Comparison of ENCODE assay signal across 10 cellular contexts in genomic region chr19:42023121-42023942, GRCh38. TPM values are rescaled to one million over a fixed set of nuclear protein-coding genes. Genes with fewer than 3 reads are reported as not detected.
DNase-seq lines count a peak whose midpoint lies in the region; ATAC-seq and TF ChIP-seq lines count a peak whose summit lies in the region.
"Had no signal": no experiment of that assay in that cellular context is flagged by ENCODE, and none has a peak within 500 bp of the region (broad histone marks: within the 10 kb centered on the region; RNA-seq: fewer than 3 reads in every experiment).

No MANE protein-coding gene starts in this region.

- no peaks in the 10 kb centered on the region for H3K9me3 ChIP-seq in IMR-90 (ENCODE audit: control insufficient read depth, insufficient read depth, low read length)
- H3K9me3 ChIP-seq in mucosa of descending colon, result no peaks in the 10 kb centered on the region
- H3K9me3 ChIP-seq in tibial nerve, result peaks cover 0 to 6% (median 0%) of the 10 kb centered on the region in 4 donors

- H3K27me3 Mint-ChIP-seq in activated CD4-positive, alpha-beta memory T cell treated with anti-CD3 and anti-CD28 coated beads, Interleukin-2, amount 10 ng/mL, durations not matched to agents 7 days and 5 days, result peaks cover 6% of the 10 kb centered on the region

- no peak overlapping the region for H2BK120ac ChIP-seq in IMR-90 (ENCODE audit: low read depth, low read length)

- no peaks in the 10 kb centered on the region for H3K9me3 Mint-ChIP-seq in activated CD4-positive, alpha-beta memory T cell treated with anti-CD3 and anti-CD28 coated beads, Interleukin-2, amount 10 ng/mL, durations not matched to agents 7 days and 5 days
- H3K9me3 Mint-ChIP-seq: activated T-cell treated with anti-CD3 and anti-CD28 coated beads, Interleukin-2, amount 50 U/mL, for 4 hours had no signal

- DNase-seq in Daoy (ENCODE audit: low read depth), result peak; percentile 60
- peak; percentile 8 for DNase-seq in IMR-90
- DNase-seq in activated CD4-positive, alpha-beta memory T cell treated with anti-CD3 and anti-CD28 coated beads, Interleukin-2, amount 10 ng/mL, durations not matched to agents 7 days and 5 days, result peak; percentile 33
- DNase-seq in mucosa of descending colon, result peak in 2 of 3 donors; percentile 34 to 35
- no peak for DNase-seq in tibial nerve (ENCODE audit: low spot score in 2 of 2)
- DNase-seq in globus pallidus (ENCODE audit: low spot score), result no peak
- DNase-seq in activated gamma-delta T cell (lab: John Stamatoyannopoulos, UW), result no peak
- DNase-seq: activated T-cell treated with anti-CD3 and anti-CD28 coated beads, Interleukin-2, amount 50 U/mL, for 4 hours had no signal

- no peaks in the 10 kb centered on the region for H3K4me1 Mint-ChIP-seq in activated CD4-positive, alpha-beta memory T cell treated with anti-CD3 and anti-CD28 coated beads, Interleukin-2, amount 10 ng/mL, durations not matched to agents 7 days and 5 days

- H3K27me3 ChIP-seq in IMR-90 (ENCODE audit: control insufficient read depth, insufficient read depth, low read length) (peaks cover 9% of the 10 kb centered on the region; the same call in 1 of the 2 replicates), tibial nerve (no peaks in the 10 kb centered on the region)

- H2AFZ ChIP-seq in IMR-90 (replicated peaks; ENCODE audit: low read length, poor library complexity), result no peak overlapping the region

- no peak overlapping the region for H3K27ac ChIP-seq in IMR-90 (ENCODE audit: insufficient read depth, low read length)
- H3K27ac ChIP-seq in tibial nerve, result no peak overlapping the region

- no peak overlapping the region for H3K23ac ChIP-seq in IMR-90 (ENCODE audit: low read depth, low read length)

- no peak overlapping the region for H3K18ac ChIP-seq in IMR-90 (ENCODE audit: low read depth, low read length)

- H3K9ac ChIP-seq in IMR-90 (ENCODE audit: low read depth, low read length), result no peak overlapping the region

- TF ChIP-seq POLR2A in IMR-90 (IDR thresholded peaks at IDR 0.05; ENCODE audit: low read depth, low read length), result no peak
- no peak for TF ChIP-seq POLR2A in tibial nerve (IDR thresholded peaks at IDR 0.05)

- H3K36me3 Mint-ChIP-seq in activated CD4-positive, alpha-beta memory T cell treated with anti-CD3 and anti-CD28 coated beads, Interleukin-2, amount 10 ng/mL, durations not matched to agents 7 days and 5 days (ENCODE audit: low read depth), result no peaks in the 10 kb centered on the region

- peak; percentile 17; the same call in 1 of the 2 replicates for TF ChIP-seq RAD21 in IMR-90 (IDR thresholded peaks at IDR 0.05; ENCODE audit: low read length)

- H3K4me1 ChIP-seq in IMR-90 (ENCODE audit: control insufficient read depth, insufficient read depth, low read length), result peaks cover 16% of the 10 kb centered on the region
- no peaks in the 10 kb centered on the region for H3K4me1 ChIP-seq in mucosa of descending colon (ENCODE audit: low read depth)
- H3K4me1 ChIP-seq in tibial nerve, result no peaks in the 10 kb centered on the region

- H3K4me3 ChIP-seq in IMR-90 (ENCODE audit: insufficient read depth, low read depth, low read length) (no peak overlapping the region), mucosa of descending colon (no peak overlapping the region), tibial nerve (no peak overlapping the region)
- H3K4me3 ChIP-seq: lung had no signal

- H2BK5ac ChIP-seq in IMR-90 (ENCODE audit: low read depth, low read length, poor library complexity, severe bottlenecking), result no peak overlapping the region

- intact Hi-C loops in IMR-90 (cut with micrococcal nuclease) (no loop called here), mucosa of descending colon (cut with DNase I, micrococcal nuclease) (no loop called here)

- in situ Hi-C loops in IMR-90 (cut with MboI; ENCODE audit: low sequenced_read_pairs), result no loop called here

- H4K20me1 ChIP-seq in IMR-90 (ENCODE audit: insufficient read depth, low read length), result no peaks in the 10 kb centered on the region

- no peak overlapping the region for H4K8ac ChIP-seq in IMR-90 (ENCODE audit: low read depth in 2 of 2, low read length in 2 of 2)

- H2AK9ac ChIP-seq in IMR-90 (replicated peaks; ENCODE audit: low read depth, low read length, poor library complexity), result no peak overlapping the region

- no peak overlapping the region for H3K27ac Mint-ChIP-seq in activated CD4-positive, alpha-beta memory T cell treated with anti-CD3 and anti-CD28 coated beads, Interleukin-2, amount 10 ng/mL, durations not matched to agents 7 days and 5 days

- no peak overlapping the region for H3K4me2 ChIP-seq in IMR-90 (ENCODE audit: low read depth, low read length)

- no peak overlapping the region for H2BK20ac ChIP-seq in IMR-90 (ENCODE audit: low read depth, low read length)

- H3K36me3 ChIP-seq in IMR-90 (ENCODE audit: control insufficient read depth, insufficient read depth, low read length) (no peaks in the 10 kb centered on the region), mucosa of descending colon (ENCODE audit: low read depth) (no peaks in the 10 kb centered on the region), tibial nerve (peaks cover 0 to 31% (median 0%) of the 10 kb centered on the region in 3 donors)

- H3K4me3 Mint-ChIP-seq in activated CD4-positive, alpha-beta memory T cell treated with anti-CD3 and anti-CD28 coated beads, Interleukin-2, amount 10 ng/mL, durations not matched to agents 7 days and 5 days, result no peak overlapping the region
- H3K4me3 Mint-ChIP-seq: activated T-cell treated with anti-CD3 and anti-CD28 coated beads, Interleukin-2, amount 50 U/mL, for 4 hours had no signal

- no peak overlapping the region for H3K4ac ChIP-seq in IMR-90 (ENCODE audit: low read depth, low read length)

- 86% methylated on average over 9 of the region's 17 CpGs; no CpG with 5 or more reads in 1 of the 2 experiments for WGBS in IMR-90 (ENCODE audit: extremely low coverage in 2 of 2, insufficient read length in 1 of 2), 2 experiments
- 71 to 73% methylated on average over 17 of the region's 17 CpGs for WGBS in tibial nerve, 2 donors

- TF ChIP-seq CTCF in IMR-90 (conservative IDR thresholded peaks at IDR 0.05; ENCODE audit: low read depth, low read length) (peak; percentile 29), mucosa of descending colon (IDR thresholded peaks at IDR 0.05) (peak; percentile 12), tibial nerve (IDR thresholded peaks at IDR 0.05) (peak in 1 of 5 experiments; percentile 12)

- no TSS peak for BruUV-seq in IMR-90 (replicated peaks; lab: Mats Ljungman, UMichigan)

- dilution Hi-C loops in IMR-90 (cut with HindIII; ENCODE audit: low sequenced_read_pairs, unreplicated experiment), result no loop called here

- H2BK15ac ChIP-seq in IMR-90 (ENCODE audit: low read depth, low read length), result no peak overlapping the region

- H4K91ac ChIP-seq in IMR-90 (ENCODE audit: insufficient read depth, low read depth, low read length), result no peak overlapping the region; the same call in 1 of the 2 replicates

- H2AK5ac ChIP-seq in IMR-90 (ENCODE audit: low read depth, low read length), result no peak overlapping the region

- no peak overlapping the region for H3K56ac ChIP-seq in IMR-90 (ENCODE audit: extremely low read depth, insufficient read depth, low read length)

- ATAC-seq in IMR-90 (ENCODE audit: low read depth), result peak; percentile 21; the same call in 1 of the 2 replicates
- ATAC-seq in mucosa of descending colon, result peak; percentile 47
- ATAC-seq in HG03139 (IDR thresholded peaks at IDR 0.05; ENCODE audit: unreplicated experiment), result no peak

- POLR2A ChIA-PET in IMR-90 (lab: Charles Lee; ENCODE audit: unreplicated experiment), result no interaction called here
- POLR2A ChIA-PET in activated CD4-positive, alpha-beta memory T cell treated with anti-CD3 and anti-CD28 coated beads, Interleukin-2, amount 10 ng/mL, durations not matched to agents 7 days and 5 days (lab: Charles Lee), result no interaction called here

- CTCF ChIA-PET in IMR-90 (lab: Yijun Ruan, JAX), result interaction anchor here (0.8 kb wide), 1 partner anchor 12 kb away, joined by 3 read pairs; no protein-coding TSS in a partner anchor
- CTCF ChIA-PET in activated CD4-positive, alpha-beta memory T cell treated with anti-CD3 and anti-CD28 coated beads, Interleukin-2, amount 10 ng/mL, durations not matched to agents 7 days and 5 days (lab: Charles Lee), result interaction anchor here (0.7 to 1.0 kb wide), 3 partner anchors 10 to 241 kb away, joined by 3 to 9 read pairs (median 3); no protein-coding TSS in a partner anchor

- no peak for TF ChIP-seq EP300 in tibial nerve (IDR thresholded peaks at IDR 0.05)

- H3K9me1 ChIP-seq in IMR-90 (ENCODE audit: insufficient read depth, low read length), result no peaks in the 10 kb centered on the region

- no peak overlapping the region for H3K14ac ChIP-seq in IMR-90 (replicated peaks; ENCODE audit: low read depth, low read length)

- H3K79me1 ChIP-seq in IMR-90 (ENCODE audit: low read depth in 1 of 2, low read length in 2 of 2), result no peaks in the 10 kb centered on the region

- H4K5ac ChIP-seq in IMR-90 (ENCODE audit: low read depth, low read length), result no peak overlapping the region

RNA-seq across cellular contexts. Expression of gene ATP1A3, which starts 29.3 kb away (rescaled TPM):
- 0.97 and 1.6 TPM in 2 replicates for total RNA-seq in Daoy (2014; rRNA removed; shearing (Covaris generic))
- under 0.01 TPM in 2 replicates for total RNA-seq in IMR-90 (2012; rRNA removed)
- polyA plus RNA-seq in IMR-90 (2012; rRNA removed), result 0.11 and 0.12 TPM in 2 replicates
- polyA plus RNA-seq in IMR-90 (2012; cell fraction: cytosol; rRNA removed), result 0.04 and 0.10 TPM in 2 replicates
- 0.06 and 0.16 TPM in 2 replicates for polyA plus RNA-seq in IMR-90 (2012; cell fraction: nucleus; rRNA removed; ENCODE audit: low replicate concordance)
- 1 to 10 TPM; 1.2 to 1.9 TPM for total RNA-seq in activated CD4-positive, alpha-beta memory T cell treated with anti-CD3 and anti-CD28 coated beads, Interleukin-2, amount 10 ng/mL, durations not matched to agents 7 days and 5 days
- total RNA-seq in mucosa of descending colon, result 1 to 10 TPM in 1 of 3 donors, not detected in 2; 8.3 TPM
- total RNA-seq in tibial nerve, result not detected

RNA-seq across cellular contexts. Expression of gene GRIK5, which starts 46.7 kb away (rescaled TPM):
- 0.42 and 0.57 TPM in 2 replicates for total RNA-seq in Daoy (2014; rRNA removed; shearing (Covaris generic))
- total RNA-seq in IMR-90 (2012; rRNA removed) (not detected in 2 replicates), mucosa of descending colon (10 to 100 TPM in 1 of 3 donors, 1 to 10 TPM in 1, under 1 TPM in 1; 0.67 to 25.8 (median 2.0) TPM), tibial nerve (10 to 100 TPM in 1 of 4 donors, 1 to 10 TPM in 3; 2.4 to 12.0 (median 3.2) TPM)
- polyA plus RNA-seq in IMR-90 (2012; rRNA removed), result 0.07 and 0.10 TPM in 2 replicates
- 0.12 TPM in 1 of 2 replicates, not detected in the other for polyA plus RNA-seq in IMR-90 (2012; cell fraction: cytosol; rRNA removed)
- 0.57 and 1.1 TPM in 2 replicates for polyA plus RNA-seq in IMR-90 (2012; cell fraction: nucleus; rRNA removed; ENCODE audit: low replicate concordance)
- total RNA-seq in activated CD4-positive, alpha-beta memory T cell treated with anti-CD3 and anti-CD28 coated beads, Interleukin-2, amount 10 ng/mL, durations not matched to agents 7 days and 5 days, result under 1 TPM; 0.38 to 0.68 TPM

RNA-seq across cellular contexts. Expression of gene ZNF574, which starts 52.6 kb away (rescaled TPM):
- total RNA-seq in Daoy (2014; rRNA removed; shearing (Covaris generic)), result 18.5 and 19.3 TPM in 2 replicates
- total RNA-seq in IMR-90 (2012; rRNA removed), result 8.1 and 10.0 TPM in 2 replicates
- 12.7 and 14.1 TPM in 2 replicates for polyA plus RNA-seq in IMR-90 (2012; rRNA removed)
- polyA plus RNA-seq in IMR-90 (2012; cell fraction: cytosol; rRNA removed), result 4.9 and 11.7 TPM in 2 replicates
- 4.1 and 12.6 TPM in 2 replicates for polyA plus RNA-seq in IMR-90 (2012; cell fraction: nucleus; rRNA removed; ENCODE audit: low replicate concordance)
- 10 to 100 TPM; 14.3 to 14.5 TPM for total RNA-seq in activated CD4-positive, alpha-beta memory T cell treated with anti-CD3 and anti-CD28 coated beads, Interleukin-2, amount 10 ng/mL, durations not matched to agents 7 days and 5 days
- total RNA-seq in mucosa of descending colon, result 10 to 100 TPM; 11.2 to 17.5 (median 17.0) TPM
- total RNA-seq in tibial nerve, result 10 to 100 TPM; 14.3 to 22.2 (median 17.5) TPM

Comparison
In these comparisons a context has a peak if more than half of its experiments do, and no peak if none do; other contexts are left out.
1. DNase-seq: peak in Daoy (single experiment), IMR-90 (single experiment), activated CD4-positive, alpha-beta memory T cell treated with anti-CD3 and anti-CD28 coated beads, Interleukin-2, amount 10 ng/mL, durations not matched to agents 7 days and 5 days (single experiment) and mucosa of descending colon (2 of 3); none in tibial nerve (0 of 2), globus pallidus (single experiment) and activated gamma-delta T cell (single experiment).